Comparison of ENCODE assay signal across 10 cellular contexts in the genomic region with DNA sequence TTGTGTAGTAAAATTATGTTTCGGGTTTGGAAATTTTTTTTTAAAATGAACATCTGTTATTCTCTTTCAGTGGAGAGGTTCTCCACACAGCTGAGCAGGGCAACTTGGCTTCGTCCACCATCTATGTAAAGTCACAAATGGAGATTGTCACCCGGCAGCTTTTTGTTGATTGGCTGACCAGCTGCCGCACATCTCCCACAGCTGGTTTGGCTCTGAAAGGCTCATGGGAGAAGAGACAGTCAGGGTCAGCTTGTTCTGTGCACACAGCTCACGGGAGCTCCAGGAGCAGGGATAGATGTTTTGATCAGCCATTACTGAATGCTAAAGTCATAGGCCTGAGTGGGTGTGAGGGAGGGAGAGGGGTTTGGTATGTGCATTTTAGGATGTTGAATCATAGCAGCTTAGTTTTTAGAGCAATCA. TPM values are rescaled to one million over a fixed set of nuclear protein-coding genes. Genes with fewer than 3 reads are reported as not detected.
DNase-seq lines count a peak whose midpoint lies in the region; ATAC-seq, FAIRE-seq and TF ChIP-seq lines count a peak whose summit lies in the region.
"Had no signal": no experiment of that assay in that cellular context is flagged by ENCODE, and none has a peak within 500 bp of the region (broad histone marks: within the 10 kb centered on the region; RNA-seq: fewer than 3 reads in every experiment).

No MANE protein-coding gene starts in this region.

- H3K9me3 ChIP-seq in endothelial cell of umbilical vein (replicated peaks; ENCODE audit: control insufficient read depth, insufficient read depth, low read length) (no peaks in the 10 kb centered on the region), mesenchymal stem cell (ENCODE audit: control insufficient read depth, low read length) (no peaks in the 10 kb centered on the region), aorta (ENCODE audit: control insufficient read depth, low read length) (no peaks in the 10 kb centered on the region)

- H3K9me1 ChIP-seq in endothelial cell of umbilical vein (replicated peaks; ENCODE audit: control insufficient read depth, extremely low read depth, insufficient read depth, low read length): no peaks in the 10 kb centered on the region

- ATAC-seq in aorta (ENCODE audit: low FRiP score) (peak; percentile 69), HG02852 (IDR thresholded peaks at IDR 0.05; ENCODE audit: unreplicated experiment) (no peak)
- ATAC-seq in activated T-helper 17 cell treated with anti-CD3 and anti-CD28 coated beads, Interleukin-2, amount 50 U/mL, for 72 hours (replicated peaks): no peak

- H3K27me3 ChIP-seq in endothelial cell of umbilical vein (ENCODE audit: control insufficient read depth in 2 of 2, insufficient read depth in 2 of 2, low read length in 2 of 2) (no peaks in the 10 kb centered on the region), mesenchymal stem cell (ENCODE audit: control insufficient read depth in 1 of 2, insufficient read depth in 1 of 2, low read length in 2 of 2) (no peaks in the 10 kb centered on the region), aorta (ENCODE audit: control insufficient read depth in 1 of 2, insufficient read depth in 2 of 2, low read length in 1 of 2) (no peaks in the 10 kb centered on the region)

- CTCF ChIA-PET in endothelial cell of umbilical vein (lab: Charles Lee): interaction anchor here (1.2 to 2.3 kb wide), 4 partner anchors 9 to 72 kb away, joined by 4 to 14 read pairs (median 4); no protein-coding TSS in a partner anchor

- peak overlapping the region; percentile 20 to 69 for H3K4ac ChIP-seq in mesenchymal stem cell (ENCODE audit: low read depth in 1 of 2, low read length in 2 of 2)

- no TSS peak for BruUV-seq in endothelial cell of umbilical vein (replicated peaks; lab: Mats Ljungman, UMichigan)

- peak overlapping the region; percentile 70 for H4K8ac ChIP-seq in mesenchymal stem cell (ENCODE audit: low read length)

- H3K36me3 Mint-ChIP-seq in activated CD4-positive, alpha-beta T cell treated with anti-CD3 and anti-CD28 coated beads, Interleukin-2, amount 10 ng/mL, durations not matched to agents 24 days and 14 days (ENCODE audit: low read depth): no peaks in the 10 kb centered on the region
- H3K36me3 Mint-ChIP-seq in activated T-helper 17 cell treated with anti-CD3 and anti-CD28 coated beads, Interleukin-2, amount 50 U/mL, for 72 hours (ENCODE audit: low read depth): no peaks in the 10 kb centered on the region

- H3K14ac ChIP-seq in mesenchymal stem cell (ENCODE audit: low read length in 2 of 2): no peak overlapping the region

- no peak for FAIRE-seq in endothelial cell of umbilical vein (lab: Jason Lieb, UNC)

- dilution Hi-C loops in endothelial cell of umbilical vein (cut with MboI; ENCODE audit: extremely low pct_ligation_motif_present, low sequenced_read_pairs): no loop called here

- H3K79me1 ChIP-seq in mesenchymal stem cell (replicated peaks; ENCODE audit: low read length, poor library complexity, severe bottlenecking): no peaks in the 10 kb centered on the region

- H3K23ac ChIP-seq in mesenchymal stem cell (ENCODE audit: low read length in 2 of 2): no peak overlapping the region

- no peaks in the 10 kb centered on the region for H4K20me1 ChIP-seq in endothelial cell of umbilical vein (replicated peaks; ENCODE audit: control insufficient read depth, extremely low read depth, insufficient read depth, low read length)

- H2BK5ac ChIP-seq in mesenchymal stem cell (ENCODE audit: low read depth, low read length, poor library complexity, severe bottlenecking): peak overlapping the region; percentile 58

- no peaks in the 10 kb centered on the region for H3K4me1 ChIP-seq in endothelial cell of umbilical vein (ENCODE audit: control insufficient read depth, extremely low read depth, insufficient read depth, low read length)
- H3K4me1 ChIP-seq in mesenchymal stem cell (ENCODE audit: control insufficient read depth, insufficient read depth, low read depth, low read length): peaks cover 9% of the 10 kb centered on the region
- H3K4me1 ChIP-seq in aorta (ENCODE audit: control insufficient read depth in 1 of 2, insufficient read depth in 2 of 2, low read length in 2 of 2): no peaks in the 10 kb centered on the region

- DNase-seq in activated CD4-positive, alpha-beta T cell treated with anti-CD3 and anti-CD28 coated beads, Interleukin-2, amount 10 ng/mL, durations not matched to agents 24 days and 14 days: peak; percentile 34
- no peak for DNase-seq in activated CD4-positive, alpha-beta T cell treated with anti-CD3 and anti-CD28 coated beads for 4 hours
- DNase-seq in endothelial cell of umbilical vein (ENCODE audit: low read depth, low spot score) (no peak), mesenchymal stem cell (peak; percentile 81), aorta (no peak), NCI-H2196 treated with DMSO at 0.1 percent for 48 hours (lab: John Stamatoyannopoulos, UW; ENCODE audit: unreplicated experiment) (no peak)
- DNase-seq: GDM1 had no signal

- H3K36me3 ChIP-seq in endothelial cell of umbilical vein (ENCODE audit: control insufficient read depth in 2 of 2, extremely low read depth in 1 of 2, insufficient read depth in 2 of 2, low read length in 2 of 2) (no peaks in the 10 kb centered on the region), mesenchymal stem cell (ENCODE audit: control insufficient read depth in 1 of 2, insufficient read depth in 2 of 2, low read depth in 1 of 2, low read length in 2 of 2) (no peaks in the 10 kb centered on the region), aorta (ENCODE audit: control insufficient read depth in 1 of 2, insufficient read depth in 2 of 2, low read length in 1 of 2) (no peaks in the 10 kb centered on the region)

- no peak overlapping the region for H3K4me3 ChIP-seq in endothelial cell of umbilical vein (replicated peaks in 1 of 3; ENCODE audit: insufficient read depth in 1 of 3, low read depth in 1 of 3, low read length in 3 of 3)
- H3K4me3 ChIP-seq in mesenchymal stem cell (ENCODE audit: insufficient read depth in 1 of 2, low read depth in 1 of 2, low read length in 2 of 2): peak overlapping the region in 1 of 2 experiments; percentile 47
- no peak overlapping the region for H3K4me3 ChIP-seq in aorta (ENCODE audit: low read length in 2 of 2)

- H3K9ac ChIP-seq in endothelial cell of umbilical vein (replicated peaks; ENCODE audit: extremely low read depth, insufficient read depth, low read length) (no peak overlapping the region), mesenchymal stem cell (ENCODE audit: low read length) (peak overlapping the region; percentile 92)

- H3K4me1 Mint-ChIP-seq in activated CD4-positive, alpha-beta T cell treated with anti-CD3 and anti-CD28 coated beads, Interleukin-2, amount 10 ng/mL, durations not matched to agents 24 days and 14 days: peaks cover 16% of the 10 kb centered on the region
- H3K4me1 Mint-ChIP-seq in activated T-helper 17 cell treated with anti-CD3 and anti-CD28 coated beads, Interleukin-2, amount 50 U/mL, for 72 hours: peaks cover 7% of the 10 kb centered on the region

- POLR2A ChIA-PET in endothelial cell of umbilical vein (lab: Charles Lee): interaction anchor here (0.8 kb wide), 1 partner anchor 12 kb away, joined by 3 read pairs; no protein-coding TSS in a partner anchor

- WGBS in mesenchymal stem cell: 6% methylated on average over 5 of the region's 5 CpGs
- 74% methylated on average over 5 of the region's 5 CpGs for WGBS in aorta, 2 donors

- H3K9me3 Mint-ChIP-seq in activated CD4-positive, alpha-beta T cell treated with anti-CD3 and anti-CD28 coated beads, Interleukin-2, amount 10 ng/mL, durations not matched to agents 24 days and 14 days: peaks cover 14% of the 10 kb centered on the region
- H3K9me3 Mint-ChIP-seq in activated T-helper 17 cell treated with anti-CD3 and anti-CD28 coated beads, Interleukin-2, amount 50 U/mL, for 72 hours: peaks cover 8% of the 10 kb centered on the region

- H3K27ac ChIP-seq in endothelial cell of umbilical vein (ENCODE audit: insufficient read depth, low read depth, low read length) (no peak overlapping the region), mesenchymal stem cell (ENCODE audit: low read length, poor library complexity, severe bottlenecking) (peak overlapping the region; percentile 100), aorta (ENCODE audit: low read depth in 1 of 2, low read length in 2 of 2) (peak overlapping the region in 1 of 2 donors; percentile 48)
- H3K27ac ChIP-seq: 22Rv1 had no signal

- no peak overlapping the region for H2BK12ac ChIP-seq in mesenchymal stem cell (ENCODE audit: low read length in 2 of 2)

- H2AFZ ChIP-seq in endothelial cell of umbilical vein (ENCODE audit: low read depth, low read length) (peak overlapping the region; percentile 20), mesenchymal stem cell (ENCODE audit: low read depth, low read length) (no peak overlapping the region)

- no peaks in the 10 kb centered on the region for H3K79me2 ChIP-seq in endothelial cell of umbilical vein (ENCODE audit: control insufficient read depth, insufficient read depth, low read length)

- no peak overlapping the region for H3K4me3 Mint-ChIP-seq in activated CD4-positive, alpha-beta T cell treated with anti-CD3 and anti-CD28 coated beads, Interleukin-2, amount 10 ng/mL, durations not matched to agents 24 days and 14 days
- H3K4me3 Mint-ChIP-seq in activated T-helper 17 cell treated with anti-CD3 and anti-CD28 coated beads, Interleukin-2, amount 50 U/mL, for 72 hours: no peak overlapping the region

- intact Hi-C loops in activated CD4-positive, alpha-beta T cell treated with anti-CD3 and anti-CD28 coated beads, Interleukin-2, amount 10 ng/mL, durations not matched to agents 24 days and 14 days (cut with micrococcal nuclease): no loop called here
- intact Hi-C loops in endothelial cell of umbilical vein (cut with micrococcal nuclease) (no loop called here), aorta (cut with DNase I) (no loop called here)

- no peak overlapping the region for H3K27ac Mint-ChIP-seq in activated CD4-positive, alpha-beta T cell treated with anti-CD3 and anti-CD28 coated beads, Interleukin-2, amount 10 ng/mL, durations not matched to agents 24 days and 14 days
- H3K27ac Mint-ChIP-seq in activated T-helper 17 cell treated with anti-CD3 and anti-CD28 coated beads, Interleukin-2, amount 50 U/mL, for 72 hours: no peak overlapping the region

- peak overlapping the region; percentile 14 to 91 for H3K18ac ChIP-seq in mesenchymal stem cell (ENCODE audit: low read depth in 1 of 2, low read length in 2 of 2)

- no peak for TF ChIP-seq CTCF in endothelial cell of umbilical vein (IDR thresholded peaks at IDR 0.05; ENCODE audit: extremely low read depth in 1 of 2, insufficient read depth in 1 of 2, low read depth in 1 of 2, low read length in 2 of 2)

- peak overlapping the region; percentile 77 for H2AK5ac ChIP-seq in mesenchymal stem cell (ENCODE audit: low read length, severe bottlenecking)

- peaks cover 5% of the 10 kb centered on the region for H3K27me3 Mint-ChIP-seq in activated CD4-positive, alpha-beta T cell treated with anti-CD3 and anti-CD28 coated beads, Interleukin-2, amount 10 ng/mL, durations not matched to agents 24 days and 14 days
- no peaks in the 10 kb centered on the region for H3K27me3 Mint-ChIP-seq in activated T-helper 17 cell treated with anti-CD3 and anti-CD28 coated beads, Interleukin-2, amount 50 U/mL, for 72 hours

- no peak overlapping the region for H4K91ac ChIP-seq in mesenchymal stem cell (ENCODE audit: low read length)

- H3K4me2 ChIP-seq in endothelial cell of umbilical vein (ENCODE audit: insufficient read depth, low read length): no peak overlapping the region
- H3K4me2 ChIP-seq in mesenchymal stem cell (ENCODE audit: low read length, poor library complexity, severe bottlenecking): peak overlapping the region; percentile 44

- no peak overlapping the region for H2BK120ac ChIP-seq in mesenchymal stem cell (ENCODE audit: low read depth, low read length)

- TF ChIP-seq POLR2A in endothelial cell of umbilical vein (IDR thresholded peaks at IDR 0.05; ENCODE audit: low read depth, low read length): no peak

- H2BK15ac ChIP-seq in mesenchymal stem cell (ENCODE audit: low read depth, poor library complexity, severe bottlenecking): no peak overlapping the region

RNA-seq across cellular contexts. Expression of a gene that starts 12.9 kb away (rescaled TPM):
- total RNA-seq in activated CD4-positive, alpha-beta T cell treated with anti-CD3 and anti-CD28 coated beads, Interleukin-2, amount 10 ng/mL, durations not matched to agents 24 days and 14 days: not detected in 2 replicates
- 59.3 and 77.2 TPM in 2 replicates for total RNA-seq in endothelial cell of umbilical vein
- polyA plus RNA-seq in endothelial cell of umbilical vein: 18.5 and 28.4 TPM in 2 replicates
- polyA plus RNA-seq in endothelial cell of umbilical vein (2011; cell fraction: cytosol; rRNA removed): 30.5 and 33.6 TPM in 2 replicates
- 26.1 and 32.0 TPM in 2 replicates for polyA plus RNA-seq in endothelial cell of umbilical vein (2011; cell fraction: nucleus; rRNA removed)
- 60.7 and 70.8 TPM in 2 replicates for polyA plus RNA-seq in endothelial cell of umbilical vein (2012)
- polyA minus RNA-seq in endothelial cell of umbilical vein: 41.9 and 60.5 TPM in 2 replicates
- not detected for polyA minus RNA-seq in endothelial cell of umbilical vein (2011; cell fraction: cytosol; rRNA and poly(A)+ RNA removed)
- polyA minus RNA-seq in endothelial cell of umbilical vein (2011; cell fraction: nucleus; rRNA and poly(A)+ RNA removed): 15.3 and 24.0 TPM in 2 replicates
- polyA plus RNA-seq in mesenchymal stem cell (2013, experiment 1 of 2): 220 TPM
- polyA plus RNA-seq in mesenchymal stem cell (2013, experiment 2 of 2): 229 TPM
- total RNA-seq in aorta: 1,000 to 10,000 TPM in 1 of 2 donors, 100 to 1,000 TPM in 1; 241 to 1,615 TPM
- 10 to 100 TPM; 64.5 to 99.8 TPM for polyA plus RNA-seq in aorta
- total RNA-seq in activated T-helper 17 cell treated with anti-CD3 and anti-CD28 coated beads, Interleukin-2, amount 50 U/mL, for 72 hours: not detected

Comparison
In these comparisons a context has a peak if more than half of its experiments do, and no peak if none do; other contexts are left out.
1. DNase-seq: peak in activated CD4-positive, alpha-beta T cell treated with anti-CD3 and anti-CD28 coated beads, Interleukin-2, amount 10 ng/mL, durations not matched to agents 24 days and 14 days (single experiment) and mesenchymal stem cell (single experiment); none in activated CD4-positive, alpha-beta T cell treated with anti-CD3 and anti-CD28 coated beads for 4 hours (0 of 2), endothelial cell of umbilical vein (single experiment), aorta (0 of 2) and NCI-H2196 treated with DMSO at 0.1 percent for 48 hours (single experiment).
2. RNA of a gene that starts 12.9 kb away (total RNA-seq): 241 to 1,615 TPM in aorta and 59.3 to 77.2 TPM in endothelial cell of umbilical vein; not detected in activated T-helper 17 cell treated with anti-CD3 and anti-CD28 coated beads, Interleukin-2, amount 50 U/mL, for 72 hours and not detected in activated CD4-positive, alpha-beta T cell treated with anti-CD3 and anti-CD28 coated beads, Interleukin-2, amount 10 ng/mL, durations not matched to agents 24 days and 14 days; every median in the first group is over 10 times any median in the second.